In genomic region chr20:61951695-61952533, GRCh38 we compare ENCODE assay signal across 14 cellular contexts.
DNase-seq lines count a peak whose midpoint lies in the region; ATAC-seq, FAIRE-seq and TF ChIP-seq lines count a peak whose summit lies in the region.
"Had no signal": no experiment of that assay in that cellular context is flagged by ENCODE, and none has a peak within 500 bp of the region (broad histone marks: within the 10 kb centered on the region; RNA-seq: fewer than 3 reads in every experiment).

No MANE protein-coding gene starts in this region.

- no peak for FAIRE-seq in A549 (lab: Jason Lieb, UNC)

- intact Hi-C loops in IMR-90 (cut with micrococcal nuclease): no loop called here

- TF ChIP-seq EP300 in A549 (IDR thresholded peaks at IDR 0.05) (no peak), gastroesophageal sphincter (IDR thresholded peaks at IDR 0.05) (no peak)

- H3K9ac ChIP-seq in IMR-90 (ENCODE audit: low read depth, low read length): no peak overlapping the region
- H3K9ac ChIP-seq in mesendoderm (ENCODE audit: low read length): no peak overlapping the region
- H3K9ac ChIP-seq in MM.1S (ENCODE audit: low read length): no peak overlapping the region

- no peaks in the 10 kb centered on the region for H3K9me1 ChIP-seq in IMR-90 (ENCODE audit: insufficient read depth, low read length)

- no peak overlapping the region for H3K27ac ChIP-seq in A549
- no peak overlapping the region for H3K27ac ChIP-seq in IMR-90 (ENCODE audit: insufficient read depth, low read length)
- H3K27ac ChIP-seq in mesendoderm (ENCODE audit: low read depth, low read length): no peak overlapping the region
- H3K27ac ChIP-seq in gastroesophageal sphincter: no peak overlapping the region
- no peak overlapping the region for H3K27ac ChIP-seq in MM.1S (ENCODE audit: low read length)
- H3K27ac ChIP-seq: vagina had no signal

- H2AK5ac ChIP-seq in IMR-90 (ENCODE audit: low read depth, low read length) (no peak overlapping the region), mesendoderm (ENCODE audit: low read length) (no peak overlapping the region)

- no peak overlapping the region for H2BK20ac ChIP-seq in IMR-90 (ENCODE audit: low read depth, low read length)

- 0 out of 3 replicates have a peak, but pooled peaks cover 4% of the 10 kb centered on the region for H3K9me3 ChIP-seq in A549
- H3K9me3 ChIP-seq in IMR-90 (ENCODE audit: control insufficient read depth, insufficient read depth, low read length): peaks cover 3% of the 10 kb centered on the region; the same call in 1 of the 2 replicates
- no peaks in the 10 kb centered on the region for H3K9me3 ChIP-seq in gastroesophageal sphincter
- H3K9me3 ChIP-seq in MM.1S (replicated peaks; ENCODE audit: insufficient read depth, low read length): no peaks in the 10 kb centered on the region
- H3K9me3 ChIP-seq: vagina had no signal

- H4K91ac ChIP-seq in IMR-90 (ENCODE audit: insufficient read depth, low read depth, low read length): no peak overlapping the region

- no TSS peak for BruUV-seq in IMR-90 (replicated peaks; lab: Mats Ljungman, UMichigan)

- H3K79me1 ChIP-seq in IMR-90 (ENCODE audit: low read depth in 1 of 2, low read length in 2 of 2) (no peaks in the 10 kb centered on the region), mesendoderm (ENCODE audit: low read length) (no peaks in the 10 kb centered on the region)

- POLR2A ChIA-PET in A549 (lab: Yijun Ruan, JAX): no interaction called here
- POLR2A ChIA-PET in IMR-90 (lab: Charles Lee; ENCODE audit: unreplicated experiment): no interaction called here

- TF ChIP-seq POLR2A in A549 (IDR thresholded peaks at IDR 0.05; ENCODE audit: low read length) (no peak), IMR-90 (IDR thresholded peaks at IDR 0.05; ENCODE audit: low read depth, low read length) (no peak), gastroesophageal sphincter (IDR thresholded peaks at IDR 0.05) (no peak)

- ATAC-seq in A549 (no peak), IMR-90 (ENCODE audit: low read depth) (peak; percentile 73), HG03457 (IDR thresholded peaks at IDR 0.05; ENCODE audit: unreplicated experiment) (no peak), gastroesophageal sphincter (no peak)

- peaks cover 8% of the 10 kb centered on the region for H3K27me3 ChIP-seq in IMR-90 (ENCODE audit: control insufficient read depth, insufficient read depth, low read length)
- no peaks in the 10 kb centered on the region for H3K27me3 ChIP-seq in mesendoderm (ENCODE audit: insufficient read depth, low read length, poor library complexity)
- H3K27me3 ChIP-seq in gastroesophageal sphincter: peaks cover 45% of the 10 kb centered on the region
- H3K27me3 ChIP-seq in MM.1S (replicated peaks; ENCODE audit: insufficient read depth, low read length): peaks cover 46% of the 10 kb centered on the region
- H3K27me3 ChIP-seq: vagina had no signal

- H3K79me2 ChIP-seq in mesendoderm (ENCODE audit: control insufficient read depth, insufficient read depth, low read length) (no peaks in the 10 kb centered on the region), MM.1S (ENCODE audit: low read length) (no peaks in the 10 kb centered on the region)

- in situ Hi-C loops in IMR-90 (cut with MboI; ENCODE audit: low sequenced_read_pairs): no loop called here

- H3K4me1 ChIP-seq in A549 (no peaks in the 10 kb centered on the region), IMR-90 (ENCODE audit: control insufficient read depth, insufficient read depth, low read length) (no peaks in the 10 kb centered on the region), mesendoderm (ENCODE audit: control insufficient read depth, low read depth, low read length) (no peaks in the 10 kb centered on the region), gastroesophageal sphincter (no peaks in the 10 kb centered on the region), MM.1S (ENCODE audit: low read length) (no peaks in the 10 kb centered on the region)
- H3K4me1 ChIP-seq: vagina had no signal

- H3F3A ChIP-seq in MM.1S (ENCODE audit: insufficient read depth, low read length): no peaks in the 10 kb centered on the region

- no peaks in the 10 kb centered on the region for H3K9me2 ChIP-seq in MM.1S (replicated peaks; ENCODE audit: insufficient read depth, low read length)

- no peak for TF ChIP-seq CTCF in A549 (IDR thresholded peaks at IDR 0.05)
- TF ChIP-seq CTCF in IMR-90 (conservative IDR thresholded peaks at IDR 0.05; ENCODE audit: low read depth, low read length): no peak
- no peak for TF ChIP-seq CTCF in gastroesophageal sphincter (IDR thresholded peaks at IDR 0.05)
- TF ChIP-seq CTCF in MM.1S (IDR thresholded peaks at IDR 0.05; ENCODE audit: low read length): no peak

- no peak overlapping the region for H4K8ac ChIP-seq in IMR-90 (ENCODE audit: low read depth in 2 of 2, low read length in 2 of 2)
- H4K8ac ChIP-seq in mesendoderm (ENCODE audit: low read depth, low read length): no peak overlapping the region

- H2BK5ac ChIP-seq in IMR-90 (ENCODE audit: low read depth, low read length, poor library complexity, severe bottlenecking): no peak overlapping the region
- no peak overlapping the region for H2BK5ac ChIP-seq in mesendoderm (ENCODE audit: low read length)

- H2AFZ ChIP-seq in IMR-90 (replicated peaks; ENCODE audit: low read length, poor library complexity) (no peak overlapping the region), MM.1S (ENCODE audit: low read length) (no peak overlapping the region)

- no peak for DNase-seq in A549 (ENCODE audit: low read depth in 1 of 2, low spot score in 1 of 2)
- DNase-seq in IMR-90: peak; percentile 28
- peak; percentile 88 for DNase-seq in ecto neural progenitor cell (ENCODE audit: low spot score)
- peak; percentile 73 for DNase-seq in mesendoderm
- DNase-seq in MM.1S: no peak
- DNase-seq in HuH-7.5 (ENCODE audit: low spot score): no peak
- DNase-seq: activated CD4-positive, alpha-beta T cell treated with anti-CD3 and anti-CD28 coated beads, Interleukin-2, amount 50 U/mL, for 48 hours; AML-193; anterior cingulate cortex; hypothalamus; NCI-H187 had no signal

- CTCF ChIA-PET in A549 (lab: Yijun Ruan, JAX): no interaction called here
- CTCF ChIA-PET in IMR-90 (lab: Yijun Ruan, JAX): no interaction called here

- H3K4ac ChIP-seq in IMR-90 (ENCODE audit: low read depth, low read length): no peak overlapping the region
- H3K4ac ChIP-seq in mesendoderm (ENCODE audit: low read depth, low read length): no peak overlapping the region

- TF ChIP-seq RAD21 in A549 (conservative IDR thresholded peaks at IDR 0.05 in 1 of 2, IDR thresholded peaks at IDR 0.05 in 1 of 2): no peak
- no peak for TF ChIP-seq RAD21 in IMR-90 (IDR thresholded peaks at IDR 0.05; ENCODE audit: low read length)

- H3K14ac ChIP-seq in IMR-90 (replicated peaks; ENCODE audit: low read depth, low read length): no peak overlapping the region

- H2AK9ac ChIP-seq in IMR-90 (replicated peaks; ENCODE audit: low read depth, low read length, poor library complexity): peak overlapping the region; percentile 28

- no peak overlapping the region for H4K5ac ChIP-seq in IMR-90 (ENCODE audit: low read depth, low read length)
- H4K5ac ChIP-seq in mesendoderm (ENCODE audit: low read length): no peak overlapping the region

- H2BK15ac ChIP-seq in IMR-90 (ENCODE audit: low read depth, low read length) (no peak overlapping the region), mesendoderm (replicated peaks; ENCODE audit: low read depth) (no peak overlapping the region)

- dilution Hi-C loops in IMR-90 (cut with HindIII; ENCODE audit: low sequenced_read_pairs, unreplicated experiment): no loop called here

- H3K4me3 ChIP-seq in A549 (no peak overlapping the region), IMR-90 (ENCODE audit: insufficient read depth, low read depth, low read length) (no peak overlapping the region), mesendoderm (ENCODE audit: low read length) (no peak overlapping the region), gastroesophageal sphincter (no peak overlapping the region), MM.1S (ENCODE audit: low read length) (no peak overlapping the region)
- H3K4me3 ChIP-seq: vagina had no signal

- H3K56ac ChIP-seq in IMR-90 (ENCODE audit: extremely low read depth, insufficient read depth, low read length) (no peak overlapping the region), mesendoderm (ENCODE audit: low read length) (no peak overlapping the region)

- 55% methylated on average over 6 of the region's 22 CpGs for WGBS in A549 (ENCODE audit: missing lambda C conversion rate)
- WGBS in IMR-90 (ENCODE audit: extremely low coverage in 2 of 2, insufficient read length in 1 of 2), 2 experiments: 31% methylated on average over 15 of the region's 22 CpGs; no CpG with 5 or more reads in 1 of the 2 experiments
- no CpG with 5 or more reads among the region's 22 CpGs for WGBS in mesendoderm (ENCODE audit: extremely low coverage, insufficient coverage, low lambda C conversion rate)
- WGBS in gastroesophageal sphincter (ENCODE audit: low coverage in 1 of 2), 2 donors: 30% methylated on average over 4 of the region's 22 CpGs; no CpG with 5 or more reads in 1 of the 2 donors

- H4K20me1 ChIP-seq in IMR-90 (ENCODE audit: insufficient read depth, low read length) (no peaks in the 10 kb centered on the region), MM.1S (ENCODE audit: insufficient read depth, low read length) (no peaks in the 10 kb centered on the region)

- H2BK120ac ChIP-seq in IMR-90 (ENCODE audit: low read depth, low read length) (no peak overlapping the region), mesendoderm (ENCODE audit: low read depth, low read length) (no peak overlapping the region)

- H3K18ac ChIP-seq in IMR-90 (ENCODE audit: low read depth, low read length) (no peak overlapping the region), mesendoderm (ENCODE audit: low read length) (no peak overlapping the region)

- H3K36me3 ChIP-seq in IMR-90 (ENCODE audit: control insufficient read depth, insufficient read depth, low read length) (no peaks in the 10 kb centered on the region), mesendoderm (ENCODE audit: control insufficient read depth, insufficient read depth, low read length) (no peaks in the 10 kb centered on the region), gastroesophageal sphincter (no peaks in the 10 kb centered on the region), MM.1S (replicated peaks; ENCODE audit: insufficient read depth, low read length) (no peaks in the 10 kb centered on the region)
- H3K36me3 ChIP-seq: vagina had no signal

- no peak overlapping the region for H3K23ac ChIP-seq in IMR-90 (ENCODE audit: low read depth, low read length)
- no peak overlapping the region for H3K23ac ChIP-seq in mesendoderm (ENCODE audit: low read length)

- H3K4me2 ChIP-seq in A549 (no peak overlapping the region), IMR-90 (ENCODE audit: low read depth, low read length) (no peak overlapping the region), mesendoderm (ENCODE audit: low read length) (no peak overlapping the region), MM.1S (ENCODE audit: low read depth, low read length) (no peak overlapping the region)

TF ChIP-seq in A549, 52 proteins besides CTCF, POLR2A, EP300 and RAD21 (continues in another document):
- no peak for TF ChIP-seq JUNB (IDR thresholded peaks at IDR 0.05)
- TF ChIP-seq NPAS2 (CRISPR knock-in tag; IDR thresholded peaks at IDR 0.05; ENCODE audit: borderline replicate concordance): no peak

TF ChIP-seq in IMR-90, 13 proteins besides CTCF, POLR2A, EP300 and RAD21 (continues in another document):
- peak; percentile 55; the same call in 1 of the 2 replicates for TF ChIP-seq MAZ (IDR thresholded peaks at IDR 0.05; ENCODE audit: borderline replicate concordance, low read depth, low read length)

Comparison
In these comparisons a context has a peak if more than half of its experiments do, and no peak if none do; other contexts are left out.
1. DNase-seq: peak in IMR-90 (single experiment), ecto neural progenitor cell (single experiment) and mesendoderm (single experiment); none in A549 (0 of 2), MM.1S (single experiment) and HuH-7.5 (single experiment).